ENCODE assay signal across 8 cellular contexts in genomic region chr2:173963817-173964564, GRCh38. TPM values are rescaled to one million over a fixed set of nuclear protein-coding genes. Genes with fewer than 3 reads are reported as not detected.
DNase-seq lines count a peak whose midpoint lies in the region; ATAC-seq and TF ChIP-seq lines count a peak whose summit lies in the region.

No MANE protein-coding gene starts in this region.

- intact Hi-C loops in left lung (cut with DNase I) = no loop called here

- H3K36me3 ChIP-seq in left lung = peaks cover 0 to 4% of the 10 kb centered on the region in 2 donors

- peaks cover 9 to 57% of the 10 kb centered on the region in 2 donors for H3K4me1 ChIP-seq in left lung

- peak overlapping the region; percentile 87 for H3K4me3 Mint-ChIP-seq in activated CD4-positive, alpha-beta T cell treated with anti-CD3 and anti-CD28 coated beads, Interleukin-2, amount 10 ng/mL, durations not matched to agents 7 days and 5 days

- peak overlapping the region; percentile 98 to 100 for H3K27ac ChIP-seq in left lung

- peak overlapping the region; percentile 100 for H3K27ac Mint-ChIP-seq in activated CD4-positive, alpha-beta T cell treated with anti-CD3 and anti-CD28 coated beads, Interleukin-2, amount 10 ng/mL, durations not matched to agents 7 days and 5 days

- no peaks in the 10 kb centered on the region for H3K27me3 Mint-ChIP-seq in activated CD4-positive, alpha-beta T cell treated with anti-CD3 and anti-CD28 coated beads, Interleukin-2, amount 10 ng/mL, durations not matched to agents 7 days and 5 days

- peaks cover 7% of the 10 kb centered on the region for H3K9me3 Mint-ChIP-seq in activated CD4-positive, alpha-beta T cell treated with anti-CD3 and anti-CD28 coated beads, Interleukin-2, amount 10 ng/mL, durations not matched to agents 7 days and 5 days

- TF ChIP-seq POLR2A in GM19099 (IDR thresholded peaks at IDR 0.05; ENCODE audit: extremely low read depth, insufficient read length, low read depth) = peak; percentile 64

- no peaks in the 10 kb centered on the region for H3K9me3 ChIP-seq in left lung

- H3K4me3 ChIP-seq in left lung = peak overlapping the region; percentile 94 to 96

- DNase-seq in Ammon's horn (ENCODE audit: low spot score) = peak; percentile 93
- peak; percentile 83 to 96 for DNase-seq in NCI-H526 (lab: John Stamatoyannopoulos, UW)
- DNase-seq in activated CD4-positive, alpha-beta T cell treated with anti-CD3 and anti-CD28 coated beads, Interleukin-2, amount 10 ng/mL, durations not matched to agents 7 days and 5 days = peak; percentile 93
- DNase-seq in cortex of kidney (lab: John Stamatoyannopoulos, UW) = peak; percentile 28
- peak; percentile 94 to 97 for DNase-seq in left lung
- peak; percentile 86 to 87 for DNase-seq in stimulated activated CD4-positive, alpha-beta T cell treated with anti-CD3 and anti-CD28 coated beads, Interleukin-2, amount 100 ng/mL, for 48 hours

- H3K4me1 Mint-ChIP-seq in activated CD4-positive, alpha-beta T cell treated with anti-CD3 and anti-CD28 coated beads, Interleukin-2, amount 10 ng/mL, durations not matched to agents 7 days and 5 days = peaks cover 44% of the 10 kb centered on the region

- H3K27me3 ChIP-seq in left lung = no peaks in the 10 kb centered on the region

- POLR2A ChIA-PET in activated CD4-positive, alpha-beta T cell treated with anti-CD3 and anti-CD28 coated beads, Interleukin-2, amount 10 ng/mL, durations not matched to agents 7 days and 5 days (lab: Charles Lee) = no interaction called here

- H3K36me3 Mint-ChIP-seq in activated CD4-positive, alpha-beta T cell treated with anti-CD3 and anti-CD28 coated beads, Interleukin-2, amount 10 ng/mL, durations not matched to agents 7 days and 5 days (ENCODE audit: low read depth) = peaks cover 42% of the 10 kb centered on the region

- no peak for TF ChIP-seq CTCF in left lung (IDR thresholded peaks at IDR 0.05)

- CTCF ChIA-PET in activated CD4-positive, alpha-beta T cell treated with anti-CD3 and anti-CD28 coated beads, Interleukin-2, amount 10 ng/mL, durations not matched to agents 7 days and 5 days (lab: Charles Lee) = no interaction called here

- ATAC-seq in HG03432 (IDR thresholded peaks at IDR 0.05; ENCODE audit: unreplicated experiment) = peak; percentile 60
- ATAC-seq in left lung = peak; percentile 69

RNA-seq across cellular contexts. Expression of gene SP3, which starts 1.2 kb away (rescaled TPM):
- total RNA-seq in activated CD4-positive, alpha-beta T cell treated with anti-CD3 and anti-CD28 coated beads, Interleukin-2, amount 10 ng/mL, durations not matched to agents 7 days and 5 days = 100 to 1,000 TPM; 105 to 109 TPM
- 10 to 100 TPM; 69.0 to 84.3 TPM for total RNA-seq in left lung

Comparison
In these comparisons a context has a peak if more than half of its experiments do, and no peak if none do; other contexts are left out.
1. Peak in every context shown above with its lines: DNase-seq, ATAC-seq, H3K4me3 ChIP-seq and H3K27ac ChIP-seq.
2. DNase-seq: peak in every context shown above with its lines; median percentile 96 in left lung; 93 in Ammon's horn; 93 in activated CD4-positive, alpha-beta T cell treated with anti-CD3 and anti-CD28 coated beads, Interleukin-2, amount 10 ng/mL, durations not matched to agents 7 days and 5 days; 90 in NCI-H526; 86 in stimulated activated CD4-positive, alpha-beta T cell treated with anti-CD3 and anti-CD28 coated beads, Interleukin-2, amount 100 ng/mL, for 48 hours; 28 in cortex of kidney.